ENCODE assay signal across 13 cellular contexts in genomic region chr12:40314927-40315326, GRCh38.
"Had no signal": no experiment of that assay in that cellular context is flagged by ENCODE, and none has a peak within 500 bp of the region (broad histone marks: within the 10 kb centered on the region; RNA-seq: fewer than 3 reads in every experiment).

No MANE protein-coding gene starts in this region.

- H3K27me3 ChIP-seq: ovary, stomach had no signal

- H3K4me3 ChIP-seq: ovary, stomach, thoracic aorta had no signal

- H3K4me1 ChIP-seq: stomach had no signal

- H3K9me3 ChIP-seq: ovary, stomach, thoracic aorta had no signal

- ATAC-seq: activated CD4-positive, CD25-positive, alpha-beta regulatory T cell treated with anti-CD3 and anti-CD28 coated beads, Interleukin-2, amount 50 U/mL, for 24 hours; activated CD8-positive, alpha-beta memory T cell treated with anti-CD3 and anti-CD28 coated beads, Interleukin-2, amount 10 ng/mL, durations not matched to agents 7 days and 5 days; activated naive CD4-positive, alpha-beta T cell treated with anti-CD3 and anti-CD28 coated beads, Interleukin-2, amount 50 U/mL, for 72 hours had no signal

- H3K27ac ChIP-seq: ovary, stomach, thoracic aorta had no signal

- H3K36me3 ChIP-seq: ovary had no signal

- DNase-seq: activated CD4-positive, alpha-beta T cell treated with anti-CD3 and anti-CD28 coated beads, Interleukin-2, amount 50 U/mL, for 48 hours; activated CD8-positive, alpha-beta memory T cell treated with anti-CD3 and anti-CD28 coated beads, Interleukin-2, amount 10 ng/mL, durations not matched to agents 7 days and 5 days; activated effector memory CD4-positive, alpha-beta T cell treated with Interleukin-2 at 50 U/mL for 16 hours; activated T-cell treated with anti-CD3 and anti-CD28 coated beads, Interleukin-2, amount 50 U/mL, for 24 hours; amniotic stem cell; cortex of kidney; effector memory CD4-positive, alpha-beta T cell; ovary; stimulated activated CD4-positive, alpha-beta T cell treated with anti-CD3 and anti-CD28 coated beads, Interleukin-4, amount 100 ng/mL, for 24 hours; stomach had no signal
